In the genomic region with DNA sequence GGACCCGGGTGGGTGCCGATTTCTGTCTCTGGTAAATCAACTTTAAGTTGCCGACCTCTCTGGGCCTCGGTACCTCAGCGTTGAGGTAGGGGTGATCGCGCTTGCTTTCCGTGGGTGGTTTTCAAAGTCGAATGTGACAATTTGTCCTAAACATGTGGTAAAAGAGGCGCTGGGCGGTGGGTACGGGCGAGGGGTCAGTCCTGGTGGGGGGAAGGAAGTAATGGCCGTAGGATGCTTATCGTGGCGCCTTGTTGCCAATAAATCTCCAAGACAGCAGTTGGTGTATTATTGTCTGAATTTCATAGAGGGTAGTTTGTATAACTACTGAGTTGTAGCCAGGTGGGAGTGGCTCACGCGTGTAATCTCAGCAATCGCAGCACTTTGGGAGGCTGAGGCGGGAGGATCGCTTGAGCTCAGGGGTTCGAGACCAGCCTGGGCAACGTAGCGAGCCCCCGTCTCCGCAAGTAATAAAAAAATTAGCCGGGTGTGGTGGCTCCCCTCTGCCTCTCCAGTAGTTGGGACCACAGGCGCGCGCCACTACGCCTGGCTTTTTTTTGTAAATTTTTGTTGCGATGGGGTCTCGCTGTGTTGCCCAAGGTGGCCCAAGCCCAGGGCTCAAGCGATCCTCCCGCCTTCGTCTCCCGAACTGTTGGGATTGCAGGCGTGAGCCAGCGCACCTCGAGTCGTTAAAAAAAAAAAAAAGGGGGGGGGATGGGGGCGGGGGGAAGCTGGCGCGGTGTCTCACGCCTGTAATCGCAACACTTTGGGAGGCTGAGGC, we compare ENCODE assay signal across 8 cellular contexts. TPM values are rescaled to one million over a fixed set of nuclear protein-coding genes. Genes with fewer than 3 reads are reported as not detected.
A peak's percentile ranks its signal among the peaks of the same experiment; 100 is the strongest.
DNase-seq lines count a peak whose midpoint lies in the region; ATAC-seq lines count a peak whose summit lies in the region.

No MANE protein-coding gene starts in this region.

- H3K27me3 ChIP-seq in stomach smooth muscle (ENCODE audit: control insufficient read depth in 1 of 2, insufficient read depth in 2 of 2, low read length in 2 of 2): no peaks in the 10 kb centered on the region

- H3K4me3 Mint-ChIP-seq in activated T-helper 17 cell treated with anti-CD3 and anti-CD28 coated beads, Interleukin-2, amount 50 U/mL, for 72 hours: peak overlapping the region; percentile 97
- H3K4me3 Mint-ChIP-seq in immature natural killer cell: peak overlapping the region; percentile 88 to 97 (median 95)

- H3K4me1 ChIP-seq in stomach smooth muscle (ENCODE audit: control insufficient read depth, insufficient read depth, low read length): peaks cover 33% of the 10 kb centered on the region

- peaks cover 56% of the 10 kb centered on the region for H3K36me3 Mint-ChIP-seq in activated T-helper 17 cell treated with anti-CD3 and anti-CD28 coated beads, Interleukin-2, amount 50 U/mL, for 72 hours (ENCODE audit: low read depth)
- peaks cover 8 to 12% (median 11%) of the 10 kb centered on the region in 3 donors for H3K36me3 Mint-ChIP-seq in immature natural killer cell

- H3K4me3 ChIP-seq in stomach smooth muscle (ENCODE audit: low read length in 2 of 2): peak overlapping the region; percentile 71 to 97

- peaks cover 10 to 15% of the 10 kb centered on the region in 2 donors for H3K36me3 ChIP-seq in stomach smooth muscle (ENCODE audit: control insufficient read depth in 2 of 2, insufficient read depth in 2 of 2, low read length in 2 of 2)

- H3K27ac ChIP-seq in stomach smooth muscle (ENCODE audit: low read length): peak overlapping the region; percentile 83

- no peaks in the 10 kb centered on the region for H3K9me3 ChIP-seq in stomach smooth muscle (ENCODE audit: control insufficient read depth in 2 of 2, low read length in 2 of 2)

- H3K27me3 Mint-ChIP-seq in activated T-helper 17 cell treated with anti-CD3 and anti-CD28 coated beads, Interleukin-2, amount 50 U/mL, for 72 hours: no peaks in the 10 kb centered on the region
- H3K27me3 Mint-ChIP-seq in immature natural killer cell (ENCODE audit: low read depth in 3 of 3): peaks cover 7 to 11% (median 8%) of the 10 kb centered on the region in 3 donors

- peaks cover 15% of the 10 kb centered on the region for H3K4me1 Mint-ChIP-seq in activated T-helper 17 cell treated with anti-CD3 and anti-CD28 coated beads, Interleukin-2, amount 50 U/mL, for 72 hours
- peaks cover 34 to 46% of the 10 kb centered on the region in 2 donors for H3K4me1 Mint-ChIP-seq in immature natural killer cell

- H3K9me3 Mint-ChIP-seq in activated T-helper 17 cell treated with anti-CD3 and anti-CD28 coated beads, Interleukin-2, amount 50 U/mL, for 72 hours: no peaks in the 10 kb centered on the region
- no peaks in the 10 kb centered on the region for H3K9me3 Mint-ChIP-seq in immature natural killer cell

- peak; percentile 26 for DNase-seq in stimulated activated naive CD4-positive, alpha-beta T cell treated with Interleukin-2 at 50 U/mL for 16 hours (lab: John Stamatoyannopoulos, UW)
- no peak for DNase-seq in stimulated activated naive CD4-positive, alpha-beta T cell (lab: John Stamatoyannopoulos, UW)
- DNase-seq in immature natural killer cell: no peak
- DNase-seq in hippocampal formation (lab: John Stamatoyannopoulos, UW): no peak

- no peak for ATAC-seq in activated T-helper 17 cell treated with anti-CD3 and anti-CD28 coated beads, Interleukin-2, amount 50 U/mL, for 72 hours (replicated peaks)
- ATAC-seq in GM21717 (IDR thresholded peaks at IDR 0.05; ENCODE audit: unreplicated experiment): no peak
- no peak for ATAC-seq in HG03175 (IDR thresholded peaks at IDR 0.05; ENCODE audit: unreplicated experiment)

- H3K9ac ChIP-seq in stomach smooth muscle (ENCODE audit: low read length in 2 of 2): peak overlapping the region; percentile 81 to 83

- H3K27ac Mint-ChIP-seq in activated T-helper 17 cell treated with anti-CD3 and anti-CD28 coated beads, Interleukin-2, amount 50 U/mL, for 72 hours: peak overlapping the region; percentile 96
- peak overlapping the region; percentile 86 to 97 (median 92) for H3K27ac Mint-ChIP-seq in immature natural killer cell

RNA-seq across cellular contexts. Expression of gene BUD23, which starts 0.7 kb away (rescaled TPM):
- total RNA-seq in activated T-helper 17 cell treated with anti-CD3 and anti-CD28 coated beads, Interleukin-2, amount 50 U/mL, for 72 hours: 10 to 100 TPM; 54.6 to 82.3 TPM
- 100 to 1,000 TPM; 121 to 208 (median 122) TPM for polyA plus RNA-seq in immature natural killer cell

RNA-seq across cellular contexts. Expression of gene DNAJC30, which starts 0.9 kb away (rescaled TPM):
- 1 to 10 TPM; 5.3 to 7.6 TPM for total RNA-seq in activated T-helper 17 cell treated with anti-CD3 and anti-CD28 coated beads, Interleukin-2, amount 50 U/mL, for 72 hours
- polyA plus RNA-seq in immature natural killer cell: 1 to 10 TPM; 3.3 to 8.8 (median 7.3) TPM

RNA-seq across cellular contexts. Expression of gene VPS37D, which starts 16.5 kb away (rescaled TPM):
- total RNA-seq in activated T-helper 17 cell treated with anti-CD3 and anti-CD28 coated beads, Interleukin-2, amount 50 U/mL, for 72 hours: under 1 TPM; 0.15 to 0.48 TPM
- under 1 TPM in 1 of 3 donors, not detected in 2; 0.39 TPM for polyA plus RNA-seq in immature natural killer cell

RNA-seq across cellular contexts. Expression of gene STX1A, which starts 35.4 kb away (rescaled TPM):
- 10 to 100 TPM; 16.8 to 40.9 TPM for total RNA-seq in activated T-helper 17 cell treated with anti-CD3 and anti-CD28 coated beads, Interleukin-2, amount 50 U/mL, for 72 hours
- polyA plus RNA-seq in immature natural killer cell: 1 to 10 TPM; 2.1 to 5.3 (median 4.0) TPM

RNA-seq across cellular contexts. Expression of gene ABHD11, which starts 54.5 kb away (rescaled TPM):
- 10 to 100 TPM; 11.9 to 21.2 TPM for total RNA-seq in activated T-helper 17 cell treated with anti-CD3 and anti-CD28 coated beads, Interleukin-2, amount 50 U/mL, for 72 hours
- 10 to 100 TPM; 12.7 to 19.4 (median 16.5) TPM for polyA plus RNA-seq in immature natural killer cell
